ENCODE assay signal across 1 cellular context in the genomic region with DNA sequence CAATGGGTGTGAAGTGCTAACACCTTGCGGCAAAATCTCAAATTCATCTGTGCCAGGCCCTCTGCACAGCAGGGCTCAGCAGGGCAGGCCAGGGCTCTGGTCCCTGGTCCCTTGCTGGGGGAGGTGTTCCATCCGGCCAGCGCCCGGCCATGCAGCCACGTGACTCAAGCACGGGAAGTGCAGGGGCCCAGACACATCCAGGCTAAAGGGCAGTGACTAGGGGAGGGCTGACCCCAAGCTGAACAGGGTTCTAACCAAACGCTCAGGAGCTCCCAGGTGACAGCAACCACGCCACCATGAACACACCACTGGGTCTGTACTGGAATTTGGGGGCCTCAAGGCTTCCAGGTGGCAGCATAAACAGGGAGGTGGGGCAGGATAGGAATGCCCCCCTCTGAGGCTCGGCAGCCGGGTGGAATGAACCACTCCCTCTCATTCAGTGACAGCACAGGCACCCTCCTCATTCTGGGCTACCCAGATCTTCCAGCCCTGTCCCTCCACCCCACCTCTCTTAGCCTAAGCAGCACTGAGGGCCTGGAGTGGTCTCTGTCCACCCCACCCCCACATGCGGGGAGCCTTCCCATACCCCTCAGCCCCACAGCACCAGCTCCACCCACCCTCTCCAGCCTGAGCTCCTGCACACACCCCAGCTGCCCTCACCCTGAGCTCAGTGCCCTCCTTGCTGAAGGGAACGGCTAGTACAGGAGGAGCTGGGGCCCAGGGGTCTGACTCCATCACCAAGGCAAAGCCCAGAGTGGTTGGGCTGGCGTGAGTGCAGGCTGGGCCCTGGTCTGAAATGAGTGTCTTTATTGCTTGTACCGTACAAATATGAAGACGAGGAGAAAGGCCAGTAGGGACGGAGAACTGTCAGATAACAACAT.
TF ChIP-seq lines count a peak whose summit lies in the region.

No MANE protein-coding gene starts in this region.

TF ChIP-seq in HepG2, 621 proteins besides CTCF, POLR2A, EP300 and RAD21 (continued from another document and continues in another):
- TF ChIP-seq ZSCAN12 (CRISPR knock-in tag; IDR thresholded peaks at IDR 0.05): 0 out of 2 replicates have a peak, but pooled peaks have one; percentile 81
- TF ChIP-seq, protein P1, sequence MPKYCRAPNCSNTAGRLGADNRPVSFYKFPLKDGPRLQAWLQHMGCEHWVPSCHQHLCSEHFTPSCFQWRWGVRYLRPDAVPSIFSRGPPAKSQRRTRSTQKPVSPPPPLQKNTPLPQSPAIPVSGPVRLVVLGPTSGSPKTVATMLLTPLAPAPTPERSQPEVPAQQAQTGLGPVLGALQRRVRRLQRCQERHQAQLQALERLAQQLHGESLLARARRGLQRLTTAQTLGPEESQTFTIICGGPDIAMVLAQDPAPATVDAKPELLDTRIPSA (CRISPR knock-in tag; IDR thresholded peaks at IDR 0.05; ENCODE audit: borderline replicate concordance): no peak
- 0 out of 2 replicates have a peak, but pooled peaks have one; percentile 57 for TF ChIP-seq NR0B2 (CRISPR knock-in tag; IDR thresholded peaks at IDR 0.05)
- TF ChIP-seq GATA4 (IDR thresholded peaks at IDR 0.05; ENCODE audit: borderline replicate concordance, low read depth): peak; percentile 79; the same call in 1 of the 2 replicates
- peak; percentile 42 for TF ChIP-seq RBM39 (IDR thresholded peaks at IDR 0.05; ENCODE audit: low read depth, low read length, poor library complexity, severe bottlenecking)
- no peak for TF ChIP-seq ZNF432 (CRISPR knock-in tag; IDR thresholded peaks at IDR 0.05; ENCODE audit: borderline replicate concordance)
- TF ChIP-seq NFE2L2 (IDR thresholded peaks at IDR 0.05; ENCODE audit: low read length): no peak
- TF ChIP-seq SP1 (IDR thresholded peaks at IDR 0.05): no peak
- peak; percentile 51; the same call in 1 of the 2 replicates for TF ChIP-seq SP1 (CRISPR knock-in tag; IDR thresholded peaks at IDR 0.05)
- peak; percentile 41; the same call in 1 of the 2 replicates for TF ChIP-seq ZNF777 (CRISPR knock-in tag; IDR thresholded peaks at IDR 0.05)
- TF ChIP-seq ZNF563 (CRISPR knock-in tag; IDR thresholded peaks at IDR 0.05): no peak
- TF ChIP-seq HOXA7 (CRISPR knock-in tag; IDR thresholded peaks at IDR 0.05): no peak
- TF ChIP-seq ETV5 (CRISPR knock-in tag; IDR thresholded peaks at IDR 0.05; ENCODE audit: borderline replicate concordance): peak; percentile 93
- TF ChIP-seq XRCC5 (optimal IDR thresholded peaks at IDR 0.05; ENCODE audit: low read length): peak; percentile 56
- TF ChIP-seq ZNF282 (IDR thresholded peaks at IDR 0.05; ENCODE audit: partially characterized antibody): no peak
- TF ChIP-seq ZNF615 (CRISPR knock-in tag; IDR thresholded peaks at IDR 0.05; ENCODE audit: borderline replicate concordance): no peak
- TF ChIP-seq E2F2 (CRISPR knock-in tag; IDR thresholded peaks at IDR 0.05; ENCODE audit: borderline replicate concordance): 0 out of 2 replicates have a peak, but pooled peaks have one; percentile 27
- TF ChIP-seq ZSCAN25 (CRISPR knock-in tag; IDR thresholded peaks at IDR 0.05): 0 out of 2 replicates have a peak, but pooled peaks have one; percentile 21
- peak; percentile 83 for TF ChIP-seq GABPA (IDR thresholded peaks at IDR 0.05; ENCODE audit: low read depth, low read length)
- peak; percentile 94 for TF ChIP-seq GABPA (CRISPR knock-in tag; IDR thresholded peaks at IDR 0.05; ENCODE audit: low read depth)
- TF ChIP-seq ZNF225 (CRISPR knock-in tag; IDR thresholded peaks at IDR 0.05): 0 out of 2 replicates have a peak, but pooled peaks have one; percentile 36
- TF ChIP-seq ZFP41 (CRISPR knock-in tag; IDR thresholded peaks at IDR 0.05; ENCODE audit: borderline replicate concordance): peak; percentile 24; the same call in 1 of the 2 replicates
- TF ChIP-seq ZNF362 (CRISPR knock-in tag; IDR thresholded peaks at IDR 0.05; ENCODE audit: borderline replicate concordance): peak; percentile 51; the same call in 1 of the 2 replicates
- peak; percentile 81; the same call in 1 of the 2 replicates for TF ChIP-seq MXD3 (CRISPR knock-in tag; IDR thresholded peaks at IDR 0.05)
- TF ChIP-seq MYC (CRISPR knock-in tag; IDR thresholded peaks at IDR 0.05; ENCODE audit: borderline replicate concordance): peak; percentile 78; the same call in 1 of the 2 replicates
- TF ChIP-seq ZNF619 (CRISPR knock-in tag; IDR thresholded peaks at IDR 0.05): peak; percentile 71
- no peak; the same call in 1 of the 2 replicates for TF ChIP-seq CAMTA2 (CRISPR knock-in tag; IDR thresholded peaks at IDR 0.05; ENCODE audit: borderline replicate concordance)
- TF ChIP-seq NFKBIZ (CRISPR knock-in tag; IDR thresholded peaks at IDR 0.05): no peak
- TF ChIP-seq ZBTB21 (CRISPR knock-in tag; IDR thresholded peaks at IDR 0.05): no peak
- no peak for TF ChIP-seq ZNF354B (CRISPR knock-in tag; IDR thresholded peaks at IDR 0.05)
- TF ChIP-seq MEF2D (CRISPR knock-in tag; IDR thresholded peaks at IDR 0.05): peak; percentile 53; the same call in 1 of the 2 replicates
- TF ChIP-seq, protein P2, sequence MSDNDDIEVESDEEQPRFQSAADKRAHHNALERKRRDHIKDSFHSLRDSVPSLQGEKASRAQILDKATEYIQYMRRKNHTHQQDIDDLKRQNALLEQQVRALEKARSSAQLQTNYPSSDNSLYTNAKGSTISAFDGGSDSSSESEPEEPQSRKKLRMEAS (IDR thresholded peaks at IDR 0.05): peak; percentile 96
- TF ChIP-seq PRDM15 (CRISPR knock-in tag; IDR thresholded peaks at IDR 0.05): no peak
- no peak for TF ChIP-seq TCF7 (IDR thresholded peaks at IDR 0.05; ENCODE audit: low read depth)
- TF ChIP-seq ZNF546 (CRISPR knock-in tag; conservative IDR thresholded peaks at IDR 0.05): peak; percentile 44; the same call in 1 of the 2 replicates
- TF ChIP-seq HOXA9 (CRISPR knock-in tag; IDR thresholded peaks at IDR 0.05; ENCODE audit: borderline replicate concordance): no peak
- TF ChIP-seq KLF12 (CRISPR knock-in tag; IDR thresholded peaks at IDR 0.05; ENCODE audit: borderline replicate concordance): no peak
- no peak for TF ChIP-seq GZF1 (CRISPR knock-in tag; IDR thresholded peaks at IDR 0.05)
- TF ChIP-seq FOXO4 (CRISPR knock-in tag; conservative IDR thresholded peaks at IDR 0.05): no peak
- TF ChIP-seq FIP1L1 (IDR thresholded peaks at IDR 0.05; ENCODE audit: borderline replicate concordance, insufficient read depth, low read depth, low read length): no peak
- TF ChIP-seq EEA1 (CRISPR knock-in tag; IDR thresholded peaks at IDR 0.05; ENCODE audit: borderline replicate concordance): no peak; the same call in 1 of the 2 replicates
- TF ChIP-seq ZBTB7B (CRISPR knock-in tag; IDR thresholded peaks at IDR 0.05): peak; percentile 72; the same call in 1 of the 2 replicates
- TF ChIP-seq, protein P3, sequence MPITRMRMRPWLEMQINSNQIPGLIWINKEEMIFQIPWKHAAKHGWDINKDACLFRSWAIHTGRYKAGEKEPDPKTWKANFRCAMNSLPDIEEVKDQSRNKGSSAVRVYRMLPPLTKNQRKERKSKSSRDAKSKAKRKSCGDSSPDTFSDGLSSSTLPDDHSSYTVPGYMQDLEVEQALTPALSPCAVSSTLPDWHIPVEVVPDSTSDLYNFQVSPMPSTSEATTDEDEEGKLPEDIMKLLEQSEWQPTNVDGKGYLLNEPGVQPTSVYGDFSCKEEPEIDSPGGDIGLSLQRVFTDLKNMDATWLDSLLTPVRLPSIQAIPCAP (CRISPR knock-in tag; IDR thresholded peaks at IDR 0.05; ENCODE audit: low read depth): no peak
- TF ChIP-seq NCOA2 (CRISPR knock-in tag; IDR thresholded peaks at IDR 0.05): peak; percentile 83
- no peak for TF ChIP-seq SUZ12 (IDR thresholded peaks at IDR 0.05; ENCODE audit: low read depth, low read length)
- peak; percentile 72 for TF ChIP-seq ZFY (CRISPR knock-in tag; IDR thresholded peaks at IDR 0.05)
- TF ChIP-seq ATF1 (CRISPR knock-in tag; IDR thresholded peaks at IDR 0.05): no peak
- no peak for TF ChIP-seq TMF1 (CRISPR knock-in tag; IDR thresholded peaks at IDR 0.05; ENCODE audit: low read depth)
- TF ChIP-seq, protein P4, sequence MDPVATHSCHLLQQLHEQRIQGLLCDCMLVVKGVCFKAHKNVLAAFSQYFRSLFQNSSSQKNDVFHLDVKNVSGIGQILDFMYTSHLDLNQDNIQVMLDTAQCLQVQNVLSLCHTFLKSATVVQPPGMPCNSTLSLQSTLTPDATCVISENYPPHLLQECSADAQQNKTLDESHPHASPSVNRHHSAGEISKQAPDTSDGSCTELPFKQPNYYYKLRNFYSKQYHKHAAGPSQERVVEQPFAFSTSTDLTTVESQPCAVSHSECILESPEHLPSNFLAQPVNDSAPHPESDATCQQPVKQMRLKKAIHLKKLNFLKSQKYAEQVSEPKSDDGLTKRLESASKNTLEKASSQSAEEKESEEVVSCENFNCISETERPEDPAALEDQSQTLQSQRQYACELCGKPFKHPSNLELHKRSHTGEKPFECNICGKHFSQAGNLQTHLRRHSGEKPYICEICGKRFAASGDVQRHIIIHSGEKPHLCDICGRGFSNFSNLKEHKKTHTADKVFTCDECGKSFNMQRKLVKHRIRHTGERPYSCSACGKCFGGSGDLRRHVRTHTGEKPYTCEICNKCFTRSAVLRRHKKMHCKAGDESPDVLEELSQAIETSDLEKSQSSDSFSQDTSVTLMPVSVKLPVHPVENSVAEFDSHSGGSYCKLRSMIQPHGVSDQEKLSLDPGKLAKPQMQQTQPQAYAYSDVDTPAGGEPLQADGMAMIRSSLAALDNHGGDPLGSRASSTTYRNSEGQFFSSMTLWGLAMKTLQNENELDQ (CRISPR knock-in tag; IDR thresholded peaks at IDR 0.05; ENCODE audit: borderline replicate concordance): no peak
